Comparison of ENCODE assay signal across 8 cellular contexts in the genomic region with DNA sequence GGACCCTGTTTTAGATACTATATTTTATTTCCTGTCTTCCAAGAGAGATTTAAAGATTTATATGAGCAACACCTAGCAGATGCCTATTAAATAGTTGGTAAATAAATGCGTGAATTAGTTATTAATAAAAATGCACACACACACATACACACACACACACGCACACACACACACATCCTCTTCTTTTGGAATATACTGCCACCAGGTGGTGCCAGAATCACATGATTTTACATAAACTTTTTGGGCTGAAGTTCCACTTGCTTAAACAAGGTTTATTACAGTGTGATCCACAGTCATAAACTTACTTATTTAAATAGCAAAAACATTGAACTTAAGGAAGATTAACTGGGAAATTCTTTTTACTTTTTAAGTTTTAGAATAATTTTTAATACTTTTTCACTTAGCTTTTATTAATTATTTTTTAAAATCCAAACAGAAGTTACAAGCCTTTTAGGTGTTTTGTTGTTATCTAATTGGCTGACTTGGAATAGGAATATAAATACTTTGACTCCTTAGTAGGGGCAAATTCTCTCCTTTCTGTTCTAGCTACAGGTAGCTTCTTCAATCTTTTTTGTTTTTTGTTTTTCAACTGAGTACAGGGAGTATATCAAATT. TPM values are rescaled to one million over a fixed set of nuclear protein-coding genes. Genes with fewer than 3 reads are reported as not detected.
A peak's percentile ranks its signal among the peaks of the same experiment; 100 is the strongest.
DNase-seq lines count a peak whose midpoint lies in the region; ATAC-seq and TF ChIP-seq lines count a peak whose summit lies in the region.

No MANE protein-coding gene starts in this region.

- TF ChIP-seq POLR2A in gastroesophageal sphincter (IDR thresholded peaks at IDR 0.05): no peak
- no peak for TF ChIP-seq POLR2A in gastrocnemius medialis (IDR thresholded peaks at IDR 0.05)

- no peak overlapping the region for H3K4me2 ChIP-seq in GM23338

- H3K36me3 ChIP-seq in Caco-2 (ENCODE audit: control insufficient read depth, insufficient read depth, low read length) (no peaks in the 10 kb centered on the region; the same call in 1 of the 2 replicates), GM23338 (ENCODE audit: insufficient read depth) (no peaks in the 10 kb centered on the region), gastroesophageal sphincter (no peaks in the 10 kb centered on the region), gastrocnemius medialis (no peaks in the 10 kb centered on the region)

- WGBS in gastroesophageal sphincter (ENCODE audit: low coverage in 1 of 2), 2 donors: 18 to 19% methylated on average over 2 of the region's 2 CpGs

- no peaks in the 10 kb centered on the region for H3K9me3 Mint-ChIP-seq in Caco-2 (ENCODE audit: unreplicated experiment)
- H3K9me3 Mint-ChIP-seq in GM23338: no peaks in the 10 kb centered on the region
- no peaks in the 10 kb centered on the region for H3K9me3 Mint-ChIP-seq in activated T-helper 2 cell treated with anti-CD3 and anti-CD28 coated beads, Interferon-gamma antibody, Interleukin-2, Interleukin-4, amounts not matched to agents 10 μg/mL and 5 μg/mL and 100 μg/mL, durations not matched to agents 14 hours and 24 hours and 36 hours

- no peaks in the 10 kb centered on the region for H3F3A ChIP-seq in GM23338 (replicated peaks; ENCODE audit: low read depth)

- no peaks in the 10 kb centered on the region for H4K20me1 ChIP-seq in GM23338 (replicated peaks; ENCODE audit: insufficient read depth)

- BruUV-seq in Caco-2 (replicated peaks; lab: Mats Ljungman, UMichigan): no TSS peak

- TF ChIP-seq CTCF in Caco-2 (IDR thresholded peaks at IDR 0.05; ENCODE audit: insufficient read depth in 1 of 2, low read depth in 1 of 2, low read length in 1 of 2, severe bottlenecking in 1 of 2, unreplicated experiment in 1 of 2) (peak; percentile 56 to 57), GM23338 (conservative IDR thresholded peaks at IDR 0.05; ENCODE audit: low read depth in 2 of 2) (peak; percentile 82 to 84), gastroesophageal sphincter (IDR thresholded peaks at IDR 0.05) (peak; percentile 31 to 74 (median 63)), gastrocnemius medialis (IDR thresholded peaks at IDR 0.05 in 4 of 5, conservative IDR thresholded peaks at IDR 0.05 in 1 of 5) (peak; percentile 32 to 53 (median 39))

- H3K36me3 Mint-ChIP-seq in Caco-2 (ENCODE audit: insufficient read depth, unreplicated experiment): no peaks in the 10 kb centered on the region
- peaks cover 2% of the 10 kb centered on the region; the same call in 2 of the 3 replicates for H3K36me3 Mint-ChIP-seq in GM23338 (ENCODE audit: low read depth)
- peaks cover 4% of the 10 kb centered on the region for H3K36me3 Mint-ChIP-seq in activated T-helper 2 cell treated with anti-CD3 and anti-CD28 coated beads, Interferon-gamma antibody, Interleukin-2, Interleukin-4, amounts not matched to agents 10 μg/mL and 5 μg/mL and 100 μg/mL, durations not matched to agents 14 hours and 24 hours and 36 hours (ENCODE audit: low read depth)

- H3K4me3 ChIP-seq in Caco-2 (ENCODE audit: low read depth, low read length) (no peak overlapping the region), GM23338 (no peak overlapping the region), gastroesophageal sphincter (no peak overlapping the region), gastrocnemius medialis (no peak overlapping the region)

- DNase-seq in Caco-2 (peak in 1 of 2 experiments; percentile 73), GM23338 (ENCODE audit: low spot score) (peak; percentile 80), NCI-H82 treated with DMSO at 0.1 percent for 48 hours (lab: John Stamatoyannopoulos, UW; ENCODE audit: unreplicated experiment) (peak; percentile 36), gastrocnemius medialis (peak in 1 of 2 donors; percentile 20)
- peak; percentile 41 for DNase-seq in activated T-helper 2 cell treated with anti-CD3 and anti-CD28 coated beads, Interferon-gamma antibody, Interleukin-2, Interleukin-4, amounts not matched to agents 10 μg/mL and 5 μg/mL and 100 μg/mL, durations not matched to agents 14 hours and 24 hours and 36 hours (ENCODE audit: low spot score)

- ATAC-seq in GM23338 (no peak), gastroesophageal sphincter (no peak), gastrocnemius medialis (peak in 1 of 2 donors; percentile 46), GM21360 (IDR thresholded peaks at IDR 0.05; ENCODE audit: unreplicated experiment) (no peak), GM21390 (IDR thresholded peaks at IDR 0.05; ENCODE audit: unreplicated experiment) (no peak)

- H3K27ac Mint-ChIP-seq in Caco-2 (ENCODE audit: unreplicated experiment): no peak overlapping the region
- H3K27ac Mint-ChIP-seq in GM23338: no peak overlapping the region
- H3K27ac Mint-ChIP-seq in activated T-helper 2 cell treated with anti-CD3 and anti-CD28 coated beads, Interferon-gamma antibody, Interleukin-2, Interleukin-4, amounts not matched to agents 10 μg/mL and 5 μg/mL and 100 μg/mL, durations not matched to agents 14 hours and 24 hours and 36 hours: no peak overlapping the region

- H3K27me3 Mint-ChIP-seq in Caco-2 (ENCODE audit: insufficient read depth, unreplicated experiment): no peaks in the 10 kb centered on the region
- H3K27me3 Mint-ChIP-seq in GM23338 (ENCODE audit: insufficient read depth, low read depth, poor library complexity): no peaks in the 10 kb centered on the region
- H3K27me3 Mint-ChIP-seq in activated T-helper 2 cell treated with anti-CD3 and anti-CD28 coated beads, Interferon-gamma antibody, Interleukin-2, Interleukin-4, amounts not matched to agents 10 μg/mL and 5 μg/mL and 100 μg/mL, durations not matched to agents 14 hours and 24 hours and 36 hours (ENCODE audit: low read depth): no peaks in the 10 kb centered on the region

- no peak for TF ChIP-seq EP300 in gastroesophageal sphincter (IDR thresholded peaks at IDR 0.05)

- no peaks in the 10 kb centered on the region for H3K9me2 ChIP-seq in GM23338 (ENCODE audit: insufficient read depth)

- H3K4me3 Mint-ChIP-seq in Caco-2 (ENCODE audit: unreplicated experiment) (no peak overlapping the region), GM23338 (no peak overlapping the region)
- no peak overlapping the region for H3K4me3 Mint-ChIP-seq in activated T-helper 2 cell treated with anti-CD3 and anti-CD28 coated beads, Interferon-gamma antibody, Interleukin-2, Interleukin-4, amounts not matched to agents 10 μg/mL and 5 μg/mL and 100 μg/mL, durations not matched to agents 14 hours and 24 hours and 36 hours (ENCODE audit: low read depth)

- no peaks in the 10 kb centered on the region for H3K79me2 ChIP-seq in GM23338 (replicated peaks; ENCODE audit: insufficient read depth)

- H3K4me1 ChIP-seq in Caco-2 (no peaks in the 10 kb centered on the region), GM23338 (ENCODE audit: insufficient read depth) (no peaks in the 10 kb centered on the region), gastroesophageal sphincter (peaks cover 0 to 4% (median 0%) of the 10 kb centered on the region in 3 donors), gastrocnemius medialis (no peaks in the 10 kb centered on the region)

- in situ Hi-C loops in gastrocnemius medialis (cut with MboI; ENCODE audit: low sequenced_read_pairs in 4 of 4): no loop called here

- CTCF ChIA-PET in Caco-2 (lab: Charles Lee): interaction anchor here (0.7 kb wide), 1 partner anchor 554 kb away, joined by 4 read pairs; no protein-coding TSS in a partner anchor

- no peak overlapping the region for H3K27ac ChIP-seq in GM23338 (ENCODE audit: low read depth)
- no peak overlapping the region for H3K27ac ChIP-seq in gastroesophageal sphincter
- no peak overlapping the region for H3K27ac ChIP-seq in gastrocnemius medialis

- H2AFZ ChIP-seq in GM23338: no peak overlapping the region

- H3K9me3 ChIP-seq in Caco-2 (no peaks in the 10 kb centered on the region), gastroesophageal sphincter (no peaks in the 10 kb centered on the region), gastrocnemius medialis (no peaks in the 10 kb centered on the region)

- H3K27me3 ChIP-seq in Caco-2 (replicated peaks; ENCODE audit: control insufficient read depth, insufficient read depth, low read length): no peaks in the 10 kb centered on the region
- H3K27me3 ChIP-seq in GM23338 (ENCODE audit: insufficient read depth): no peaks in the 10 kb centered on the region
- no peaks in the 10 kb centered on the region for H3K27me3 ChIP-seq in gastroesophageal sphincter
- H3K27me3 ChIP-seq in gastrocnemius medialis: no peaks in the 10 kb centered on the region

- intact Hi-C loops in Caco-2 (cut with micrococcal nuclease; ENCODE audit: unreplicated experiment): loop anchor here (1.0 to 5.0 kb wide), 3 partner anchors 97 to 980 kb away; no protein-coding TSS in a partner anchor
- intact Hi-C loops in activated T-helper 2 cell treated with anti-CD3 and anti-CD28 coated beads, Interferon-gamma antibody, Interleukin-2, Interleukin-4, amounts not matched to agents 10 μg/mL and 5 μg/mL and 100 μg/mL, durations not matched to agents 14 hours and 24 hours and 36 hours (cut with micrococcal nuclease): no loop called here
- intact Hi-C loops in gastrocnemius medialis (cut with DNase I; ENCODE audit: low total_unique reads): loop anchor here (5.0 to 10.0 kb wide), 2 partner anchors 98 to 980 kb away; no protein-coding TSS in a partner anchor

- no peaks in the 10 kb centered on the region for H3K4me1 Mint-ChIP-seq in Caco-2 (ENCODE audit: low read depth, unreplicated experiment)
- no peaks in the 10 kb centered on the region for H3K4me1 Mint-ChIP-seq in GM23338
- H3K4me1 Mint-ChIP-seq in activated T-helper 2 cell treated with anti-CD3 and anti-CD28 coated beads, Interferon-gamma antibody, Interleukin-2, Interleukin-4, amounts not matched to agents 10 μg/mL and 5 μg/mL and 100 μg/mL, durations not matched to agents 14 hours and 24 hours and 36 hours (ENCODE audit: low read depth): no peaks in the 10 kb centered on the region

- POLR2A ChIA-PET in Caco-2 (lab: Charles Lee): no interaction called here

TF ChIP-seq in GM23338, 12 proteins besides CTCF, POLR2A, EP300 and RAD21 (continues in another document):
- TF ChIP-seq ZNF331 (CRISPR knock-in tag; IDR thresholded peaks at IDR 0.05; ENCODE audit: low read depth) (no peak), POLR2AphosphoS5 (IDR thresholded peaks at IDR 0.05; ENCODE audit: low read depth) (no peak)

RNA-seq across cellular contexts. Expression of gene RAD51B, which starts 17.5 kb away (rescaled TPM):
- 16.7 and 22.4 TPM in 2 replicates for total RNA-seq in Caco-2 (2022)
- total RNA-seq in GM23338 (2014; rRNA removed; shearing (Covaris generic)): 19.7 and 29.1 TPM in 2 replicates
- polyA plus RNA-seq in GM23338 (2016; fragmentation: Nextera tagmentation; extraction: Ambion mirVana): 6.3 and 15.7 TPM in 2 replicates
- 25.1 and 30.1 TPM in 2 replicates for total RNA-seq in activated T-helper 2 cell treated with anti-CD3 and anti-CD28 coated beads, Interferon-gamma antibody, Interleukin-2, Interleukin-4, amounts not matched to agents 10 μg/mL and 5 μg/mL and 100 μg/mL, durations not matched to agents 14 hours and 24 hours and 36 hours
- 1 to 10 TPM; 5.1 to 7.0 (median 6.0) TPM for total RNA-seq in gastroesophageal sphincter
- 1 to 10 TPM; 1.6 to 3.3 (median 2.4) TPM for total RNA-seq in gastrocnemius medialis

RNA-seq across cellular contexts. Expression of gene ZFYVE26, which starts 20.7 kb away (rescaled TPM):
- total RNA-seq in Caco-2 (2022): 23.2 and 27.2 TPM in 2 replicates
- 29.2 and 36.0 TPM in 2 replicates for total RNA-seq in GM23338 (2014; rRNA removed; shearing (Covaris generic))
- 5.2 and 5.6 TPM in 2 replicates for polyA plus RNA-seq in GM23338 (2016; fragmentation: Nextera tagmentation; extraction: Ambion mirVana)
- 16.0 and 16.2 TPM in 2 replicates for total RNA-seq in activated T-helper 2 cell treated with anti-CD3 and anti-CD28 coated beads, Interferon-gamma antibody, Interleukin-2, Interleukin-4, amounts not matched to agents 10 μg/mL and 5 μg/mL and 100 μg/mL, durations not matched to agents 14 hours and 24 hours and 36 hours
- total RNA-seq in gastroesophageal sphincter: 10 to 100 TPM; 19.3 to 30.7 (median 23.1) TPM
- 10 to 100 TPM; 16.3 to 26.3 (median 17.6) TPM for total RNA-seq in gastrocnemius medialis
